In genomic region chr15:38145671-38146111, GRCh38 we compare ENCODE assay signal across 19 cellular contexts.
DNase-seq lines count a peak whose midpoint lies in the region; ATAC-seq and TF ChIP-seq lines count a peak whose summit lies in the region.
"Had no signal": no experiment of that assay in that cellular context is flagged by ENCODE, and none has a peak within 500 bp of the region (broad histone marks: within the 10 kb centered on the region; RNA-seq: fewer than 3 reads in every experiment).

No MANE protein-coding gene starts in this region.

- H3K9me3 Mint-ChIP-seq in chondrocyte (ENCODE audit: low read depth) (peaks cover 15% of the 10 kb centered on the region), nephron progenitor cell (peaks cover 43% of the 10 kb centered on the region)
- H3K9me3 Mint-ChIP-seq: central memory CD8-positive, alpha-beta T cell had no signal

- H3K9ac ChIP-seq in MM.1S (ENCODE audit: low read length), result no peak overlapping the region

- no peak overlapping the region for H3K4me2 ChIP-seq in MM.1S (ENCODE audit: low read depth, low read length)
- H3K4me2 ChIP-seq: PC-9 had no signal

- DNase-seq in Ammon's horn (ENCODE audit: low spot score), result peak; percentile 40
- DNase-seq in LHCN-M2 (ENCODE audit: low read depth), result peak; percentile 88
- DNase-seq in chondrocyte (ENCODE audit: low spot score), result no peak
- DNase-seq in nephron progenitor cell, result peak; percentile 37
- DNase-seq in NCI-H2029 (lab: John Stamatoyannopoulos, UW), result no peak
- DNase-seq in MM.1S, result no peak
- DNase-seq: ACHN; activated CD4-positive, alpha-beta T cell treated with anti-CD3 and anti-CD28 coated beads, Interleukin-2, amount 50 U/mL, for 48 hours; activated T-cell treated with anti-CD3 and anti-CD28 coated beads, Interleukin-2, amount 50 U/mL, for 48 hours; GOT3; MG63; NCI-H2081; NCI-H524 treated with DMSO at 0.1 percent for 48 hours; PC-9; stomach had no signal

- H3K79me2 ChIP-seq in MM.1S (ENCODE audit: low read length), result no peaks in the 10 kb centered on the region

- ATAC-seq in GM18858 (IDR thresholded peaks at IDR 0.05; ENCODE audit: unreplicated experiment) (no peak), GM19035 (IDR thresholded peaks at IDR 0.05; ENCODE audit: unreplicated experiment) (no peak)
- ATAC-seq: psoas muscle had no signal

- H3K9me3 ChIP-seq in MM.1S (replicated peaks; ENCODE audit: insufficient read depth, low read length), result no peaks in the 10 kb centered on the region

- H3F3A ChIP-seq in MM.1S (ENCODE audit: insufficient read depth, low read length), result peaks cover 3% of the 10 kb centered on the region; the same call in 1 of the 2 replicates

- peaks cover 19% of the 10 kb centered on the region for H3K4me1 ChIP-seq in MM.1S (ENCODE audit: low read length)
- H3K4me1 ChIP-seq: psoas muscle, stomach had no signal

- no peaks in the 10 kb centered on the region for H3K27me3 ChIP-seq in MM.1S (replicated peaks; ENCODE audit: insufficient read depth, low read length)
- H3K27me3 ChIP-seq: MG63, stomach had no signal

- H3K9me2 ChIP-seq in MM.1S (replicated peaks; ENCODE audit: insufficient read depth, low read length), result no peaks in the 10 kb centered on the region

- TF ChIP-seq CTCF in chondrocyte (IDR thresholded peaks at IDR 0.05), result no peak
- TF ChIP-seq CTCF in nephron progenitor cell (IDR thresholded peaks at IDR 0.05), result no peak
- no peak for TF ChIP-seq CTCF in MM.1S (IDR thresholded peaks at IDR 0.05; ENCODE audit: low read length)

- H3K36me3 Mint-ChIP-seq in chondrocyte (ENCODE audit: low read depth) (peaks cover 5% of the 10 kb centered on the region), nephron progenitor cell (ENCODE audit: low read depth) (peaks cover 9% of the 10 kb centered on the region)

- H3K4me3 Mint-ChIP-seq in chondrocyte (ENCODE audit: unreplicated experiment) (no peak overlapping the region), nephron progenitor cell (peak overlapping the region; percentile 2)
- H3K4me3 Mint-ChIP-seq: central memory CD8-positive, alpha-beta T cell had no signal

- H3K4me1 Mint-ChIP-seq in chondrocyte (ENCODE audit: low read depth) (peaks cover 16% of the 10 kb centered on the region), nephron progenitor cell (peaks cover 36% of the 10 kb centered on the region)

- no peaks in the 10 kb centered on the region for H3K36me3 ChIP-seq in MM.1S (replicated peaks; ENCODE audit: insufficient read depth, low read length)
- H3K36me3 ChIP-seq: MG63, stomach had no signal

- no peaks in the 10 kb centered on the region for H3K27me3 Mint-ChIP-seq in chondrocyte (ENCODE audit: low read depth)
- H3K27me3 Mint-ChIP-seq in nephron progenitor cell (ENCODE audit: low read depth, poor library complexity), result no peaks in the 10 kb centered on the region

- H2AFZ ChIP-seq in MM.1S (ENCODE audit: low read length), result no peak overlapping the region
- H2AFZ ChIP-seq: PC-9 had no signal

- H3K4me3 ChIP-seq in MM.1S (ENCODE audit: low read length), result no peak overlapping the region
- H3K4me3 ChIP-seq: MG63, PC-9, psoas muscle, stomach had no signal

- H3K27ac Mint-ChIP-seq in chondrocyte (ENCODE audit: unreplicated experiment) (peak overlapping the region; percentile 24), nephron progenitor cell (peak overlapping the region; percentile 55)

- H4K20me1 ChIP-seq in MM.1S (ENCODE audit: insufficient read depth, low read length), result no peaks in the 10 kb centered on the region

- H3K27ac ChIP-seq in MM.1S (ENCODE audit: low read length), result no peak overlapping the region
- H3K27ac ChIP-seq: PC-9, psoas muscle, stomach had no signal

Comparison
In these comparisons a context has a peak if more than half of its experiments do, and no peak if none do; other contexts are left out.
1. DNase-seq: peak in Ammon's horn (single experiment), LHCN-M2 (single experiment) and nephron progenitor cell (single experiment); none in chondrocyte (single experiment), NCI-H2029 (single experiment) and MM.1S (single experiment).